ENCODE assay signal across 27 cellular contexts in genomic region chr2:20373241-20373640, GRCh38.
"Had no signal": no experiment of that assay in that cellular context is flagged by ENCODE, and none has a peak within 500 bp of the region (broad histone marks: within the 10 kb centered on the region; RNA-seq: fewer than 3 reads in every experiment).

No MANE protein-coding gene starts in this region.

- H3K4me1 ChIP-seq: tibial artery, tibial nerve, transverse colon, upper lobe of left lung, uterus, vagina had no signal

- H3K9me3 ChIP-seq: suprapubic skin, testis, thoracic aorta, tibial artery, tibial nerve, transverse colon, upper lobe of left lung, upper lobe of right lung, uterus, vagina had no signal

- DNase-seq: stimulated activated CD4-positive, alpha-beta T cell treated with anti-CD3 and anti-CD28 coated beads, Interleukin-2, amount 100 ng/mL, for 48 hours; stimulated activated CD4-positive, alpha-beta T cell treated with anti-CD3 and anti-CD28 coated beads, Interleukin-4, amount 100 ng/mL, for 1 hour; stimulated activated CD4-positive, alpha-beta T cell treated with anti-CD3 and anti-CD28 coated beads, Interleukin-4, amount 100 ng/mL, for 24 hours; stimulated activated CD4-positive, alpha-beta T cell treated with anti-CD3 and anti-CD28 coated beads, Interleukin-4, amount 100 ng/mL, for 4 hours; stimulated activated CD8-positive, alpha-beta memory T cell treated with anti-CD3 and anti-CD28 coated beads, Interleukin-4, amount 100 ng/mL, for 48 hours; stimulated activated naive B cell treated with anti-CD40 and anti-IgM and Interleukin-4, amounts not matched to agents 10 μg/mL and 1 μg/mL and 100 μg/mL, for 72 hours; stimulated activated naive CD4-positive, alpha-beta T cell; stimulated activated naive CD4-positive, alpha-beta T cell treated with Interleukin-2 at 50 U/mL for 16 hours; stimulated activated naive CD8-positive, alpha-beta T cell treated with anti-CD3 and anti-CD28 coated beads, Interleukin-15, amount 100 ng/mL, for 72 hours; stimulated activated naive CD8-positive, alpha-beta T cell treated with anti-CD3 and anti-CD28 coated beads, Interleukin-15, Interleukin-2, amounts not matched to agents 100 U/mL and 50 U/mL, for 24 hours; stomach; substantia nigra; testis; tibial artery; transverse colon; trophoblast cell; upper lobe of left lung; upper lobe of right lung; uterus had no signal

- H3K27me3 ChIP-seq: stomach, suprapubic skin, testis, tibial artery, tibial nerve, transverse colon, upper lobe of left lung, upper lobe of right lung, uterus, vagina had no signal

- H3K4me1 Mint-ChIP-seq: stimulated activated memory B cell treated with anti-CD40 and anti-IgM and Interleukin-4, amounts not matched to agents 10 μg/mL and 1 μg/mL and 100 μg/mL, for 72 hours; stimulated activated naive B cell treated with anti-CD40 and anti-IgM and Interleukin-4, amounts not matched to agents 10 μg/mL and 1 μg/mL and 100 μg/mL, for 72 hours; stimulated activated naive CD8-positive, alpha-beta T cell treated with anti-CD3 and anti-CD28 coated beads, Interleukin-15, amount 100 ng/mL, for 72 hours had no signal

- H3K27me3 Mint-ChIP-seq: type B pancreatic cell had no signal

- ATAC-seq: stimulated activated effector memory CD8-positive, alpha-beta T cell treated with anti-CD3 and anti-CD28 coated beads, Interleukin-12 subunit alpha, Interleukin-12 subunit beta, amount 100 ng/mL, for 72 hours; stimulated activated memory B cell treated with anti-CD40 and anti-IgM and Interleukin-4, amounts not matched to agents 10 μg/mL and 1 μg/mL and 100 μg/mL, for 72 hours; stimulated activated naive B cell treated with anti-CD40 and anti-IgM and Interleukin-4, amounts not matched to agents 10 μg/mL and 1 μg/mL and 100 μg/mL, for 72 hours; stimulated activated naive CD8-positive, alpha-beta T cell treated with anti-CD3 and anti-CD28 coated beads, Interleukin-15, amount 100 ng/mL, for 72 hours; stimulated activated naive CD8-positive, alpha-beta T cell treated with anti-CD3 and anti-CD28 coated beads, Interleukin-15, Interleukin-2, amounts not matched to agents 100 U/mL and 50 U/mL, for 24 hours; upper lobe of right lung had no signal

- H3K27ac ChIP-seq: stomach, suprapubic skin, testis, thoracic aorta, tibial artery, tibial nerve, transverse colon, upper lobe of left lung, upper lobe of right lung, uterus, vagina had no signal

- H3K36me3 Mint-ChIP-seq: stimulated activated effector memory CD8-positive, alpha-beta T cell treated with anti-CD3 and anti-CD28 coated beads, Interleukin-12 subunit alpha, Interleukin-12 subunit beta, amount 100 ng/mL, for 72 hours; stimulated activated memory B cell treated with anti-CD40 and anti-IgM and Interleukin-4, amounts not matched to agents 10 μg/mL and 1 μg/mL and 100 μg/mL, for 72 hours; stimulated activated naive B cell treated with anti-CD40 and anti-IgM and Interleukin-4, amounts not matched to agents 10 μg/mL and 1 μg/mL and 100 μg/mL, for 72 hours; type B pancreatic cell had no signal

- H3K27ac Mint-ChIP-seq: stimulated activated effector memory CD8-positive, alpha-beta T cell treated with anti-CD3 and anti-CD28 coated beads, Interleukin-12 subunit alpha, Interleukin-12 subunit beta, amount 100 ng/mL, for 72 hours; stimulated activated memory B cell treated with anti-CD40 and anti-IgM and Interleukin-4, amounts not matched to agents 10 μg/mL and 1 μg/mL and 100 μg/mL, for 72 hours; stimulated activated naive B cell treated with anti-CD40 and anti-IgM and Interleukin-4, amounts not matched to agents 10 μg/mL and 1 μg/mL and 100 μg/mL, for 72 hours; stimulated activated naive CD8-positive, alpha-beta T cell treated with anti-CD3 and anti-CD28 coated beads, Interleukin-15, amount 100 ng/mL, for 72 hours; stimulated activated naive CD8-positive, alpha-beta T cell treated with anti-CD3 and anti-CD28 coated beads, Interleukin-15, Interleukin-2, amounts not matched to agents 100 ng/mL and 50 ng/mL, for 24 hours; type B pancreatic cell had no signal

- H3K36me3 ChIP-seq: stomach, suprapubic skin, thoracic aorta, tibial artery, tibial nerve, transverse colon, upper lobe of left lung, upper lobe of right lung, uterus, vagina had no signal

- H3K4me3 Mint-ChIP-seq: stimulated activated effector memory CD8-positive, alpha-beta T cell treated with anti-CD3 and anti-CD28 coated beads, Interleukin-12 subunit alpha, Interleukin-12 subunit beta, amount 100 ng/mL, for 72 hours; stimulated activated memory B cell treated with anti-CD40 and anti-IgM and Interleukin-4, amounts not matched to agents 10 μg/mL and 1 μg/mL and 100 μg/mL, for 72 hours; stimulated activated naive B cell treated with anti-CD40 and anti-IgM and Interleukin-4, amounts not matched to agents 10 μg/mL and 1 μg/mL and 100 μg/mL, for 72 hours; stimulated activated naive CD8-positive, alpha-beta T cell treated with anti-CD3 and anti-CD28 coated beads, Interleukin-15, amount 100 ng/mL, for 72 hours; stimulated activated naive CD8-positive, alpha-beta T cell treated with anti-CD3 and anti-CD28 coated beads, Interleukin-15, Interleukin-2, amounts not matched to agents 100 ng/mL and 50 ng/mL, for 24 hours; type B pancreatic cell had no signal

- H3K4me3 ChIP-seq: stomach, suprapubic skin, testis, thoracic aorta, tibial artery, tibial nerve, transverse colon, upper lobe of left lung, upper lobe of right lung, uterus, vagina had no signal

- H3K9me3 Mint-ChIP-seq: type B pancreatic cell had no signal
